ENCODE assay signal across 1 cellular context in the genomic region with DNA sequence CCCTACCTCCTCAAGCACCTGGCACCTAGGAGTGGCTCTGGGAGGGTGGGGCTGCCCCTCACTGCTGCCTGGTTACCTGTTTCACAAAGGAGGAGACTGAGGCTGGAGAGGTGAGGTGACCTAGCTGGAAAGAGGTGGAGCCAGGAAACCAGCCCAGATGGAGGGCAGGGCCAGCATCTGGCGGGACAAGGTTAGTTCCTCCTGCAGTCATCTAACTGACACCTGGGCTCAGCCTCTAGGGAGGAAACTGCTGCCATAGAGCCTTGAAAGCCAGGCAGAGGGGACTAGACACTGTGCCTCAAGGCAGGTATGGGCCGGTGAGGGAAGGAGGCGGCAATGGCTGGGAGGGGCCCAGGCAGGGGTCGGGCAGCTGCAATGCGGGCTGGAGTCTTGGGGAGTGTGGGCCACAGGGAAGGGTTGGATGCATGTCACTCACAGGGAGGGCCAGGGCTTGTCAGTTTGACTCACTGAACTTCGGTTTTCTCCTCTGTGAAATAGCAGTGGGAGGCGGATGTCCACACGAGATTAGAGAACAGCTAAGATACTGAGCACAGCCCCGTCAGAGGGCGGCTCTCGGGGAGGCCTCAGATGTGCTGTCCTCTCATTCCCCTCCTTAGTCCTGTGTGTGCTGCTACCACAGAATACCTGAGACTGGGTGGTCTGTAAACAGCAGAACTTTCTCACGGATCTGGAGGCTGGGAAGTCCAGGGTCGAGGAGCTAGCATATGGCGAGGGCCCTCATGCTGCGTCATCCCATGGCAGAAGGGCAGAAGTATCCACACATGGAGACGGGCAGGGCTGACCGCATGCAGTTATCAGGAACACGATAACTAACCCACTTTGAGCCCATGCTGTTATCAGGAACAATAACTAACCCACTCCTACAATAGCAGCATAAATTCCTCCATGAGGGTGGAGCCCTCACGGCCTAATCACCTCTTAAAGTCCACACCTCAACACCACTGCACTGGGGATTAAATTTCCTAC.
TF ChIP-seq lines count a peak whose summit lies in the region.

No MANE protein-coding gene starts in this region.

TF ChIP-seq in K562, 482 proteins besides CTCF, POLR2A, EP300 and RAD21 (continued from another document):
- no peak for TF ChIP-seq CHAMP1 (IDR thresholded peaks at IDR 0.05)
- TF ChIP-seq TEAD1 (CRISPR knock-in tag; IDR thresholded peaks at IDR 0.05): peak in 1 of 2 experiments; percentile 33; a peak in 1 of 4 replicates
- TF ChIP-seq MIER1 (IDR thresholded peaks at IDR 0.05; ENCODE audit: low read depth): 0 out of 2 replicates have a peak, but pooled peaks have one; percentile 42
- TF ChIP-seq ZNF324 (CRISPR knock-in tag; IDR thresholded peaks at IDR 0.05): 0 out of 2 replicates have a peak, but pooled peaks have one; percentile 5
- no peak for TF ChIP-seq PHTF2 (CRISPR knock-in tag; IDR thresholded peaks at IDR 0.05)
- TF ChIP-seq KDM1A (IDR thresholded peaks at IDR 0.05): peak in 1 of 2 experiments; percentile 17; a peak in 2 of 4 replicates
- peak; percentile 66 for TF ChIP-seq MGA (IDR thresholded peaks at IDR 0.05)
- no peak for TF ChIP-seq NR4A1 (CRISPR knock-in tag; IDR thresholded peaks at IDR 0.05)
- no peak for TF ChIP-seq NR4A1 (tag; IDR thresholded peaks at IDR 0.05)
- TF ChIP-seq, protein P1, sequence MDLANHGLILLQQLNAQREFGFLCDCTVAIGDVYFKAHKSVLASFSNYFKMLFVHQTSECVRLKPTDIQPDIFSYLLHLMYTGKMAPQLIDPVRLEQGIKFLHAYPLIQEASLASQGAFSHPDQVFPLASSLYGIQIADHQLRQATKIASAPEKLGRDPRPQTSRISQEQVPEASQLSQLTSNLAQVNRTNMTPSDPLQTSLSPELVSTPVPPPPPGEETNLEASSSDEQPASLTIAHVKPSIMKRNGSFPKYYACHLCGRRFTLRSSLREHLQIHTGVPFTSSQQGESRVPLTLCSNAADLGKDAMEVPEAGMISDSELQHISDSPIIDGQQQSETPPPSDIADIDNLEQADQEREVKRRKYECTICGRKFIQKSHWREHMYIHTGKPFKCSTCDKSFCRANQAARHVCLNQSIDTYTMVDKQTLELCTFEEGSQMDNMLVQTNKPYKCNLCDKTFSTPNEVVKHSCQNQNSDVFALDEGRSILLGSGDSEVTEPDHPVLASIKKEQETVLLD (IDR thresholded peaks at IDR 0.05): 0 out of 2 replicates have a peak, but pooled peaks have one; percentile 40
- no peak for TF ChIP-seq MYC (IDR thresholded peaks at IDR 0.05; ENCODE audit: low read depth, low read length)
- no peak for TF ChIP-seq MYC (CRISPR knock-in tag; IDR thresholded peaks at IDR 0.05; ENCODE audit: borderline replicate concordance, low read depth)
- peak in 1 of 3 experiments; percentile 44; a peak in 1 of 6 replicates for TF ChIP-seq ZBTB11 (CRISPR knock-in tag; IDR thresholded peaks at IDR 0.05)
- peak; percentile 40; the same call in 1 of the 2 replicates for TF ChIP-seq CHD2 (IDR thresholded peaks at IDR 0.05; ENCODE audit: low read depth, low read length)
TF ChIP-seq in K562: peak in this region for 105.
